ENCODE assay signal across 9 cellular contexts in genomic region chr19:13987101-13987890, GRCh38. TPM values are rescaled to one million over a fixed set of nuclear protein-coding genes. Genes with fewer than 3 reads are reported as not detected.
DNase-seq lines count a peak whose midpoint lies in the region.
"Had no signal": no experiment of that assay in that cellular context is flagged by ENCODE, and none has a peak within 500 bp of the region (broad histone marks: within the 10 kb centered on the region; RNA-seq: fewer than 3 reads in every experiment).

No MANE protein-coding gene starts in this region.

- H3K9me3 Mint-ChIP-seq in activated CD4-positive, alpha-beta memory T cell treated with anti-CD3 and anti-CD28 coated beads, Interleukin-2, amount 10 ng/mL, durations not matched to agents 7 days and 5 days, result no peaks in the 10 kb centered on the region

- H3K27me3 ChIP-seq in iPS-18a (ENCODE audit: control insufficient read depth, insufficient read depth, low read length), result no peaks in the 10 kb centered on the region

- no peaks in the 10 kb centered on the region for H3K36me3 ChIP-seq in iPS-18a (ENCODE audit: control insufficient read depth, low read depth, low read length)

- peak overlapping the region; percentile 52 for H3K9ac ChIP-seq in iPS-18a (ENCODE audit: low read length)

- no peaks in the 10 kb centered on the region for H3K27me3 Mint-ChIP-seq in activated CD4-positive, alpha-beta memory T cell treated with anti-CD3 and anti-CD28 coated beads, Interleukin-2, amount 10 ng/mL, durations not matched to agents 7 days and 5 days

- CTCF ChIA-PET in activated CD4-positive, alpha-beta memory T cell treated with anti-CD3 and anti-CD28 coated beads, Interleukin-2, amount 10 ng/mL, durations not matched to agents 7 days and 5 days (lab: Charles Lee), result interaction anchor here (0.6 to 1.7 kb wide), 6 partner anchors 16 to 203 kb away, joined by 3 to 4 read pairs (median 3); partner anchors contain the start of genes ASF1B, IL27RA and RFX1

- no peaks in the 10 kb centered on the region for H3K9me3 ChIP-seq in iPS-18a (ENCODE audit: control insufficient read depth, low read depth, low read length)

- no peak overlapping the region for H3K4me3 ChIP-seq in iPS-18a (ENCODE audit: low read length)

- H3K4me1 ChIP-seq in iPS-18a (ENCODE audit: control insufficient read depth, low read depth, low read length), result peaks cover 27% of the 10 kb centered on the region

- H3K4me3 Mint-ChIP-seq in activated CD4-positive, alpha-beta memory T cell treated with anti-CD3 and anti-CD28 coated beads, Interleukin-2, amount 10 ng/mL, durations not matched to agents 7 days and 5 days, result peak overlapping the region; percentile 59

- peak overlapping the region; percentile 98 for H3K27ac Mint-ChIP-seq in activated CD4-positive, alpha-beta memory T cell treated with anti-CD3 and anti-CD28 coated beads, Interleukin-2, amount 10 ng/mL, durations not matched to agents 7 days and 5 days

- DNase-seq in DMS53 (lab: John Stamatoyannopoulos, UW) (peak; percentile 65), DMS53 treated with DMSO at 0.1 percent for 48 hours (lab: John Stamatoyannopoulos, UW; ENCODE audit: unreplicated experiment) (no peak), superior temporal gyrus (ENCODE audit: extremely low spot score) (peak; percentile 10), cerebellum (ENCODE audit: low spot score) (no peak), AG08396 (ENCODE audit: low spot score) (no peak)
- DNase-seq in activated CD4-positive, alpha-beta memory T cell treated with anti-CD3 and anti-CD28 coated beads, Interleukin-2, amount 10 ng/mL, durations not matched to agents 7 days and 5 days, result no peak
- DNase-seq in stimulated activated CD4-positive, alpha-beta T cell treated with anti-CD3 and anti-CD28 coated beads, Interleukin-12 subunit alpha, Interleukin-12 subunit beta, amount 100 ng/mL, for 4 hours, result no peak

- H3K4me1 Mint-ChIP-seq in activated CD4-positive, alpha-beta memory T cell treated with anti-CD3 and anti-CD28 coated beads, Interleukin-2, amount 10 ng/mL, durations not matched to agents 7 days and 5 days, result peaks cover 69% of the 10 kb centered on the region

- peak overlapping the region; percentile 47 for H3K27ac ChIP-seq in iPS-18a (ENCODE audit: low read length)
- H3K27ac ChIP-seq: 22Rv1 had no signal

- H3K36me3 Mint-ChIP-seq in activated CD4-positive, alpha-beta memory T cell treated with anti-CD3 and anti-CD28 coated beads, Interleukin-2, amount 10 ng/mL, durations not matched to agents 7 days and 5 days (ENCODE audit: low read depth), result peaks cover 26% of the 10 kb centered on the region

- POLR2A ChIA-PET in activated CD4-positive, alpha-beta memory T cell treated with anti-CD3 and anti-CD28 coated beads, Interleukin-2, amount 10 ng/mL, durations not matched to agents 7 days and 5 days (lab: Charles Lee), result interaction anchor here (0.9 to 10.2 kb wide), 5 partner anchors 15 to 80 kb away, joined by 3 to 157 read pairs (median 31); partner anchors contain the start of genes DCAF15, IL27RA and RFX1

RNA-seq across cellular contexts. Expression of gene RFX1, which starts 18.8 kb away (rescaled TPM):
- 10 to 100 TPM; 16.8 to 18.6 TPM for total RNA-seq in activated CD4-positive, alpha-beta memory T cell treated with anti-CD3 and anti-CD28 coated beads, Interleukin-2, amount 10 ng/mL, durations not matched to agents 7 days and 5 days
- 3.4 TPM for total RNA-seq in cerebellum

RNA-seq across cellular contexts. Expression of gene DCAF15, which starts 35.0 kb away (rescaled TPM):
- total RNA-seq in activated CD4-positive, alpha-beta memory T cell treated with anti-CD3 and anti-CD28 coated beads, Interleukin-2, amount 10 ng/mL, durations not matched to agents 7 days and 5 days, result 10 to 100 TPM; 76.2 to 78.4 TPM
- total RNA-seq in cerebellum, result 11.6 TPM

RNA-seq across cellular contexts. Expression of gene RLN3, which starts 40.7 kb away (rescaled TPM):
- total RNA-seq in activated CD4-positive, alpha-beta memory T cell treated with anti-CD3 and anti-CD28 coated beads, Interleukin-2, amount 10 ng/mL, durations not matched to agents 7 days and 5 days, result not detected
- not detected for total RNA-seq in cerebellum

RNA-seq across cellular contexts. Expression of gene IL27RA, which starts 44.3 kb away (rescaled TPM):
- 10 to 100 TPM; 55.5 to 58.1 TPM for total RNA-seq in activated CD4-positive, alpha-beta memory T cell treated with anti-CD3 and anti-CD28 coated beads, Interleukin-2, amount 10 ng/mL, durations not matched to agents 7 days and 5 days
- total RNA-seq in cerebellum, result 1.1 TPM

RNA-seq across cellular contexts. Expression of gene PODNL1, which starts 49.1 kb away (rescaled TPM):
- under 1 TPM; 0.35 to 0.48 TPM for total RNA-seq in activated CD4-positive, alpha-beta memory T cell treated with anti-CD3 and anti-CD28 coated beads, Interleukin-2, amount 10 ng/mL, durations not matched to agents 7 days and 5 days
- total RNA-seq in cerebellum, result 0.45 TPM

Comparison
In these comparisons a context has a peak if more than half of its experiments do, and no peak if none do; other contexts are left out.
1. DNase-seq: peak in DMS53 (single experiment) and superior temporal gyrus (single experiment); none in DMS53 treated with DMSO at 0.1 percent for 48 hours (single experiment), activated CD4-positive, alpha-beta memory T cell treated with anti-CD3 and anti-CD28 coated beads, Interleukin-2, amount 10 ng/mL, durations not matched to agents 7 days and 5 days (single experiment), cerebellum (single experiment), stimulated activated CD4-positive, alpha-beta T cell treated with anti-CD3 and anti-CD28 coated beads, Interleukin-12 subunit alpha, Interleukin-12 subunit beta, amount 100 ng/mL, for 4 hours (single experiment) and AG08396 (single experiment).